ENCODE assay signal across 8 cellular contexts in genomic region chr7:73154586-73155038, GRCh38.
A peak's percentile ranks its signal among the peaks of the same experiment; 100 is the strongest.
DNase-seq lines count a peak whose midpoint lies in the region; ATAC-seq and TF ChIP-seq lines count a peak whose summit lies in the region.
"Not testable (repeated sequence)": the region's sequence is repeated elsewhere in the genome, so short reads cannot be mapped to it uniquely, and the experiment has no call there.

No MANE protein-coding gene starts in this region.

- DNase-seq in CD14-positive monocyte (ENCODE audit: low spot score) = peak; percentile 62
- peak; percentile 62 to 80 (median 71) for DNase-seq in T-helper 1 cell
- peak; percentile 72 for DNase-seq in activated gamma-delta T cell treated with Interleukin-2 at 50 U/mL for 16 hours
- DNase-seq in fibroblast of pulmonary artery (ENCODE audit: low read depth) = peak; percentile 65
- peak; percentile 86 for DNase-seq in naive B cell
- DNase-seq in stimulated activated CD8-positive, alpha-beta memory T cell treated with anti-CD3 and anti-CD28 coated beads, Interleukin-12 subunit alpha, Interleukin-12 subunit beta, amount 100 ng/mL, for 1 hour (ENCODE audit: low read depth) = peak; percentile 51

- H3K4me3 Mint-ChIP-seq in CD14-positive monocyte (peak overlapping the region; percentile 68), naive B cell (peak overlapping the region; percentile 69 to 87 (median 78))

- not testable (repeated sequence) for H3K9me3 Mint-ChIP-seq in CD14-positive monocyte, naive B cell

- H3K36me3 Mint-ChIP-seq in CD14-positive monocyte, naive B cell: not testable (repeated sequence)

- intact Hi-C loops in CD14-positive monocyte (cut with micrococcal nuclease) = not testable (repeated sequence)

- peak overlapping the region; percentile 27 for H3K4me3 ChIP-seq in fibroblast of pulmonary artery (replicated peaks; ENCODE audit: low read depth, low read length)

- not testable (repeated sequence) for H3K27me3 Mint-ChIP-seq in CD14-positive monocyte (ENCODE audit: low read depth in 3 of 3); naive B cell

- H3K4me1 Mint-ChIP-seq in CD14-positive monocyte, naive B cell: not testable (repeated sequence)

- not testable (repeated sequence) for TF ChIP-seq CTCF in CD14-positive monocyte (IDR thresholded peaks at IDR 0.05); fibroblast of pulmonary artery (IDR thresholded peaks at IDR 0.05; ENCODE audit: low read length, missing control alignments)

- ATAC-seq in GM21526 (IDR thresholded peaks at IDR 0.05; ENCODE audit: low FRiP score, unreplicated experiment) (peak; percentile 76), HG03342 (IDR thresholded peaks at IDR 0.05; ENCODE audit: unreplicated experiment) (peak; percentile 77), naive B cell (ENCODE audit: low read depth in 2 of 2) (peak; percentile 94 to 95)

- H3K27ac Mint-ChIP-seq in CD14-positive monocyte = peak overlapping the region in 1 of 7 donors; percentile 53
- not testable (repeated sequence) for H3K27ac Mint-ChIP-seq in naive B cell

Comparison
In these comparisons a context has a peak if more than half of its experiments do, and no peak if none do; other contexts are left out.
1. Peak in every context shown above with its lines: DNase-seq, ATAC-seq and H3K4me3 ChIP-seq.